Comparison of ENCODE assay signal across 14 cellular contexts in genomic region chr7:81812514-81813472, GRCh38. TPM values are rescaled to one million over a fixed set of nuclear protein-coding genes. Genes with fewer than 3 reads are reported as not detected.
A peak's percentile ranks its signal among the peaks of the same experiment; 100 is the strongest.
DNase-seq lines count a peak whose midpoint lies in the region; ATAC-seq and TF ChIP-seq lines count a peak whose summit lies in the region.
"Had no signal": no experiment of that assay in that cellular context is flagged by ENCODE, and none has a peak within 500 bp of the region (broad histone marks: within the 10 kb centered on the region; RNA-seq: fewer than 3 reads in every experiment).

No MANE protein-coding gene starts in this region.

- 60 to 72% methylated on average over 1 to 7 of the region's 7 CpGs for WGBS in sigmoid colon, 2 donors

- no peaks in the 10 kb centered on the region for H3K36me3 ChIP-seq in KMS-11 (ENCODE audit: insufficient read depth)
- no peaks in the 10 kb centered on the region for H3K36me3 ChIP-seq in sigmoid colon
- H3K36me3 ChIP-seq: cardiac muscle cell, esophagus muscularis mucosa, SJCRH30, thoracic aorta had no signal

- intact Hi-C loops in sigmoid colon (cut with DNase I), result no loop called here

- TF ChIP-seq POLR2A in sigmoid colon (IDR thresholded peaks at IDR 0.05), result no peak

- H3K9ac ChIP-seq in KMS-11, result peak overlapping the region; percentile 49; the same call in 1 of the 2 replicates

- DNase-seq in sigmoid colon, result no peak
- no peak for DNase-seq in NCI-H1694 treated with DMSO at 0.1 percent for 48 hours (lab: John Stamatoyannopoulos, UW)
- DNase-seq in NCI-H82 treated with DMSO at 0.1 percent for 48 hours (lab: John Stamatoyannopoulos, UW; ENCODE audit: unreplicated experiment), result no peak
- no peak for DNase-seq in HCEC 1CT
- DNase-seq: NCI-H146 had no signal

- H3K79me2 ChIP-seq in KMS-11 (ENCODE audit: insufficient read depth, low read depth), result no peaks in the 10 kb centered on the region

- H3K4me3 ChIP-seq in KMS-11 (IDR thresholded peaks at IDR 0.05; ENCODE audit: insufficient read depth, low read depth, low read length) (no peak overlapping the region), sigmoid colon (no peak overlapping the region)
- H3K4me3 ChIP-seq: cardiac muscle cell, esophagus muscularis mucosa, SJCRH30, thoracic aorta had no signal

- no peaks in the 10 kb centered on the region for H3K9me3 ChIP-seq in sigmoid colon
- H3K9me3 ChIP-seq: esophagus muscularis mucosa, SJCRH30, thoracic aorta had no signal

- H3K27me3 ChIP-seq in KMS-11 (ENCODE audit: insufficient read depth, low read depth) (no peaks in the 10 kb centered on the region), sigmoid colon (no peaks in the 10 kb centered on the region)
- H3K27me3 ChIP-seq: cardiac muscle cell, esophagus muscularis mucosa, SJCRH30 had no signal

- no peaks in the 10 kb centered on the region for H4K20me1 ChIP-seq in KMS-11 (ENCODE audit: insufficient read depth)

- TF ChIP-seq CTCF in KMS-11 (conservative IDR thresholded peaks at IDR 0.05; ENCODE audit: low read depth, low read length) (no peak), sigmoid colon (IDR thresholded peaks at IDR 0.05) (no peak)

- H3K4me2 ChIP-seq in KMS-11, result peak overlapping the region; percentile 95

- H3K4me1 ChIP-seq in KMS-11 (ENCODE audit: low read depth, poor library complexity, severe bottlenecking) (peaks cover 66% of the 10 kb centered on the region), sigmoid colon (no peaks in the 10 kb centered on the region)
- H3K4me1 ChIP-seq: esophagus muscularis mucosa had no signal

- H3K27ac ChIP-seq in KMS-11 (peak overlapping the region; percentile 84), sigmoid colon (no peak overlapping the region)
- H3K27ac ChIP-seq: cardiac muscle cell, esophagus muscularis mucosa, SJCRH30, thoracic aorta had no signal

- peak overlapping the region; percentile 41 for H2AFZ ChIP-seq in KMS-11 (ENCODE audit: low read depth)

- ATAC-seq in GM18499 (IDR thresholded peaks at IDR 0.05; ENCODE audit: insufficient read depth, unreplicated experiment) (peak; percentile 97), GM19452 (IDR thresholded peaks at IDR 0.05; ENCODE audit: unreplicated experiment) (peak; percentile 62), HG02981 (IDR thresholded peaks at IDR 0.05; ENCODE audit: unreplicated experiment) (peak; percentile 68)
- ATAC-seq: sciatic nerve had no signal

- TF ChIP-seq EP300 in sigmoid colon (IDR thresholded peaks at IDR 0.05), result no peak

RNA-seq across cellular contexts. Expression of gene HGF, which starts 42.9 kb away (rescaled TPM):
- 10 to 100 TPM in 2 of 4 donors, 1 to 10 TPM in 2; 4.6 to 27.2 (median 8.1) TPM for total RNA-seq in sigmoid colon
- 1 to 10 TPM in 2 of 3 donors, under 1 TPM in 1; 0.46 to 2.7 (median 1.8) TPM for polyA plus RNA-seq in sigmoid colon
